In the genomic region with DNA sequence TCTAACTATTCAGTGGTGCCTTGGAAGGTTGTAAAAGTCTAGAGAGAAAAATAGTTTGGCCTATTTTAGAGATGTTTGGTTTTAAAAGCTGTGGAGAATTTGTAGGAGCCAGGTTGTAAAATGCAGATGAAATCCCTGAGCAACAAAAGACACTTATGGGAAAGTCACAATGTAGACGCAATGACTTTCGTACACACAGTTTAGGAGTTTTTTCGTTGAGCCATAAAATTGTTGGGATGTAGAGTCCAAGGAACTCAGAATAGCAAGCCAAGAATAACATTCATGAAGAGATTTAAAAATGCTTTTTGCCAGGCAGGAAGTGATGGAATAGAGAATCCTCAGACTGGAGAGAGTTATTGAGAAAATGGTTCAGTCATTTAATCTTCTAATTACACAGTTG, we compare ENCODE assay signal across 20 cellular contexts. TPM values are rescaled to one million over a fixed set of nuclear protein-coding genes. Genes with fewer than 3 reads are reported as not detected.
DNase-seq lines count a peak whose midpoint lies in the region; ATAC-seq and TF ChIP-seq lines count a peak whose summit lies in the region.
"Had no signal": no experiment of that assay in that cellular context is flagged by ENCODE, and none has a peak within 500 bp of the region (broad histone marks: within the 10 kb centered on the region; RNA-seq: fewer than 3 reads in every experiment).

No MANE protein-coding gene starts in this region.

- H3K27me3 Mint-ChIP-seq in mesothelial cell of epicardium (ENCODE audit: low read depth) = peaks cover 6% of the 10 kb centered on the region

- H3K36me3 Mint-ChIP-seq in mesothelial cell of epicardium = no peaks in the 10 kb centered on the region
- H3K36me3 Mint-ChIP-seq: CD4-positive, CD25-positive, alpha-beta regulatory T cell; CD8-positive, alpha-beta T cell had no signal

- H3K36me3 ChIP-seq in mucosa of descending colon (ENCODE audit: low read depth) = no peaks in the 10 kb centered on the region
- H3K36me3 ChIP-seq: BLaER1 had no signal

- H3K27ac Mint-ChIP-seq in mesothelial cell of epicardium = peak overlapping the region; percentile 14
- H3K27ac Mint-ChIP-seq: B cell; CD4-positive, CD25-positive, alpha-beta regulatory T cell; CD8-positive, alpha-beta T cell had no signal

- no peak overlapping the region for H3K4me3 Mint-ChIP-seq in mesothelial cell of epicardium
- H3K4me3 Mint-ChIP-seq: B cell; CD4-positive, CD25-positive, alpha-beta regulatory T cell; CD8-positive, alpha-beta T cell had no signal

- DNase-seq in EH (ENCODE audit: low read depth) (peak; percentile 55), choroid plexus epithelial cell (ENCODE audit: low read depth) (peak; percentile 11), mesothelial cell of epicardium (ENCODE audit: low spot score in 2 of 2, unreplicated experiment in 2 of 2) (no peak), stromal cell of bone marrow (ENCODE audit: low read depth) (peak; percentile 10), GM13976 (ENCODE audit: low spot score) (no peak), mucosa of descending colon (no peak)
- DNase-seq: Caco-2; CD4-positive, CD25-positive, alpha-beta regulatory T cell; CD8-positive, alpha-beta T cell; DMS 273 treated with DMSO at 0.1 percent for 48 hours; DMS53; GF-D8; GM23248; H7; HCEC 1CT had no signal

- H3K4me1 ChIP-seq in mucosa of descending colon (ENCODE audit: low read depth) = no peaks in the 10 kb centered on the region
- H3K4me1 ChIP-seq: BLaER1, Caco-2 had no signal

- H3K4me3 ChIP-seq in choroid plexus epithelial cell (ENCODE audit: low read depth, low read length) (no peak overlapping the region), mucosa of descending colon (no peak overlapping the region)
- H3K4me3 ChIP-seq: BLaER1, GM23248 had no signal

- H3K4me1 Mint-ChIP-seq in mesothelial cell of epicardium = peaks cover 23% of the 10 kb centered on the region
- H3K4me1 Mint-ChIP-seq: B cell; CD4-positive, CD25-positive, alpha-beta regulatory T cell had no signal

- intact Hi-C loops in mucosa of descending colon (cut with DNase I, micrococcal nuclease) = no loop called here

- in situ Hi-C loops in GM13976 (cut with MboI; ENCODE audit: low sequenced_read_pairs, unreplicated experiment) = no loop called here

- no peak for TF ChIP-seq CTCF in choroid plexus epithelial cell (conservative IDR thresholded peaks at IDR 0.05; ENCODE audit: low read depth, low read length)
- TF ChIP-seq CTCF in mesothelial cell of epicardium (IDR thresholded peaks at IDR 0.05; ENCODE audit: unreplicated experiment) = no peak
- no peak for TF ChIP-seq CTCF in GM13976 (IDR thresholded peaks at IDR 0.05; ENCODE audit: borderline replicate concordance, control extremely low read depth, extremely low read depth, insufficient read depth, missing control alignments)
- no peak for TF ChIP-seq CTCF in mucosa of descending colon (IDR thresholded peaks at IDR 0.05)

- ATAC-seq in HG03045 (IDR thresholded peaks at IDR 0.05; ENCODE audit: unreplicated experiment) (no peak), mucosa of descending colon (no peak)
- ATAC-seq: CD8-positive, alpha-beta T cell had no signal

- no peaks in the 10 kb centered on the region for H3K9me3 Mint-ChIP-seq in mesothelial cell of epicardium
- H3K9me3 Mint-ChIP-seq: CD8-positive, alpha-beta T cell had no signal

- no peaks in the 10 kb centered on the region for H3K9me3 ChIP-seq in mucosa of descending colon
- H3K9me3 ChIP-seq: BLaER1, Caco-2 had no signal

RNA-seq across cellular contexts. Expression of gene PROKR2, which starts 11.5 kb away (rescaled TPM):
- total RNA-seq in mesothelial cell of epicardium (2.1 to 2.4 TPM (median 2.3 TPM) in 3 replicates), mucosa of descending colon (not detected)
- total RNA-seq: A172; B cell; Caco-2; CD4-positive, CD25-positive, alpha-beta regulatory T cell; CD8-positive, alpha-beta T cell; G401; GM23248 had no signal

Comparison
In these comparisons a context has a peak if more than half of its experiments do, and no peak if none do; other contexts are left out.
1. DNase-seq: peak in EH (single experiment), choroid plexus epithelial cell (single experiment) and stromal cell of bone marrow (single experiment); none in mesothelial cell of epicardium (0 of 2), GM13976 (single experiment) and mucosa of descending colon (0 of 3).